ENCODE assay signal across 30 cellular contexts in genomic region chr16:2744711-2745110, GRCh38. TPM values are rescaled to one million over a fixed set of nuclear protein-coding genes. Genes with fewer than 3 reads are reported as not detected.
"Had no signal": no experiment of that assay in that cellular context is flagged by ENCODE, and none has a peak within 500 bp of the region (broad histone marks: within the 10 kb centered on the region; RNA-seq: fewer than 3 reads in every experiment).

No MANE protein-coding gene starts in this region.

- H3K27me3 ChIP-seq: ovary, vagina had no signal

- H3K4me3 ChIP-seq: coronary artery, esophagus squamous epithelium, heart right ventricle, ovary, psoas muscle, sigmoid colon, suprapubic skin, transverse colon, vagina had no signal

- H3K4me1 ChIP-seq: heart right ventricle, psoas muscle, sigmoid colon, suprapubic skin, transverse colon, vagina had no signal

- H3K36me3 ChIP-seq: heart right ventricle, ovary, sigmoid colon, suprapubic skin, transverse colon, vagina had no signal

- DNase-seq: effector memory CD8-positive, alpha-beta T cell; erythroblast; esophagus squamous epithelium; foreskin melanocyte; glutamatergic neuron; heart right ventricle; hippocampal formation; mammary epithelial cell; naive thymus-derived CD8-positive, alpha-beta T cell; nucleus accumbens; ovary; psoas muscle; right cardiac atrium; sigmoid colon; stimulated activated CD4-positive, alpha-beta T cell treated with anti-CD3 and anti-CD28 coated beads, Interleukin-4, amount 100 ng/mL, for 4 hours; stimulated activated naive CD8-positive, alpha-beta T cell treated with anti-CD3 and anti-CD28 coated beads, Interleukin-15, amount 100 ng/mL, for 72 hours; transverse colon had no signal

- H3K27ac ChIP-seq: coronary artery, esophagus squamous epithelium, heart right ventricle, ovary, psoas muscle, sigmoid colon, suprapubic skin, transverse colon, vagina had no signal

- H3K9me3 ChIP-seq: esophagus squamous epithelium, heart right ventricle, ovary, psoas muscle, sigmoid colon, suprapubic skin, transverse colon, vagina had no signal

- ATAC-seq: effector memory CD8-positive, alpha-beta T cell; heart right ventricle; naive thymus-derived CD8-positive, alpha-beta T cell; psoas muscle; right cardiac atrium; stimulated activated memory B cell treated with anti-CD40 and anti-IgM and Interleukin-4, amounts not matched to agents 10 μg/mL and 1 μg/mL and 100 μg/mL, for 72 hours had no signal

RNA-seq across cellular contexts. Expression of gene PRSS27, which starts 24.7 kb away (rescaled TPM):
- total RNA-seq: skeletal muscle tissue had no signal

RNA-seq across cellular contexts. Expression of gene PRSS33, which starts 42.6 kb away (rescaled TPM):
- total RNA-seq: dermis microvascular lymphatic vessel endothelial cell; esophagus squamous epithelium; lower leg skin; mammary epithelial cell; mesenteric fat pad; myocyte; naive thymus-derived CD8-positive, alpha-beta T cell; psoas muscle; renal cortical epithelial cell; right cardiac atrium; sigmoid colon; skeletal muscle tissue; suprapubic skin; transverse colon; ureter; vagina had no signal
- polyA plus RNA-seq: heart right ventricle, mammary epithelial cell, ovary, psoas muscle, right cardiac atrium, sigmoid colon had no signal

RNA-seq across cellular contexts. Expression of gene PRSS41, which starts 53.6 kb away (rescaled TPM):
- total RNA-seq: dermis microvascular lymphatic vessel endothelial cell; esophagus squamous epithelium; heart right ventricle; lower leg skin; mammary epithelial cell; mesenteric fat pad; myocyte; naive thymus-derived CD8-positive, alpha-beta T cell; neural crest cell; psoas muscle; renal cortical epithelial cell; right cardiac atrium; sigmoid colon; skeletal muscle tissue; suprapubic skin; transverse colon; ureter; vagina had no signal
- polyA plus RNA-seq: heart right ventricle; mammary epithelial cell; naive thymus-derived CD8-positive, alpha-beta T cell; ovary; psoas muscle; right cardiac atrium; sigmoid colon; thymus had no signal
